In the genomic region with DNA sequence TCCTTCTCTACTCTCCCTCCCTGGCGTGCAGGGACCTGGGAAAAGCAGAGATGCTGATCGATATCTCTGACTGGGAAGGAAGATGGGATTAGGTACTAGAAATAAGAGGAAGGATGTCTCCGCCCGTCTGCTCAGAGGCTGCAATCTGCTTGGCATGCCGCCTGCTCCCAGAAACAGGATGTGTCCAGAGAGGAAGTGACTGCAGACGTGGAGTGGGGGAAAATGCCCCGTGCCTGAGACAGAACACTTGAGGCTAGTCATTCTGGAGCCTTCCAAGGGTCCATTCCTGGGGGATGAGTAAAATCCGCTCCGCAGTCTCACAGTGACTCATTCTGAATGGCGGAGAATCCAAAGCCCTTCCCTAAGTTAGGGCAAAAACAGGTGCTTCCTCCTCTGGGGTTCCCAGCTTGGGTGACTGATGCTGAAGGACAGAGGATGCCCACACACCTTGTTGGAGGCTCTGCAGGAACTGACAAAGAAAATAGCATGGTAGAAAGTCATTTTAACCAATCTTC, we compare ENCODE assay signal across 8 cellular contexts. TPM values are rescaled to one million over a fixed set of nuclear protein-coding genes. Genes with fewer than 3 reads are reported as not detected.
A peak's percentile ranks its signal among the peaks of the same experiment; 100 is the strongest.
DNase-seq lines count a peak whose midpoint lies in the region; ATAC-seq and TF ChIP-seq lines count a peak whose summit lies in the region.

No MANE protein-coding gene starts in this region.

- no peak overlapping the region for H2AFZ ChIP-seq in fibroblast of lung (ENCODE audit: low read length)

- H3K36me3 ChIP-seq in SK-N-MC (ENCODE audit: insufficient read depth, low read length) (no peaks in the 10 kb centered on the region), fibroblast of lung (ENCODE audit: control insufficient read depth, insufficient read depth, low read length) (no peaks in the 10 kb centered on the region)

- H3K27me3 Mint-ChIP-seq in nephron (ENCODE audit: low read depth) (no peaks in the 10 kb centered on the region), type B pancreatic cell (peaks cover 4% of the 10 kb centered on the region)

- H3K27ac Mint-ChIP-seq in nephron (peak overlapping the region in 2 of 3 experiments; percentile 6 to 48), type B pancreatic cell (no peak overlapping the region)

- no peak overlapping the region for H3K9ac ChIP-seq in SK-N-MC (ENCODE audit: insufficient read length)
- H3K9ac ChIP-seq in fibroblast of lung (ENCODE audit: insufficient read depth, low read length) = peak overlapping the region; percentile 9

- H3K4me3 Mint-ChIP-seq in nephron = no peak overlapping the region
- no peak overlapping the region for H3K4me3 Mint-ChIP-seq in type B pancreatic cell

- H3K4me1 ChIP-seq in fibroblast of lung (ENCODE audit: control insufficient read depth, extremely low read depth, insufficient read depth, low read length) = peaks cover 21% of the 10 kb centered on the region

- TF ChIP-seq POLR2A in erythroblast (IDR thresholded peaks at IDR 0.05; ENCODE audit: low read length) = no peak

- H3K9me3 ChIP-seq in SK-N-MC (ENCODE audit: low read depth, low read length) = no peaks in the 10 kb centered on the region
- H3K9me3 ChIP-seq in fibroblast of lung (ENCODE audit: control insufficient read depth, insufficient read depth, low read depth, low read length) = no peaks in the 10 kb centered on the region

- no peak overlapping the region for H3K27ac ChIP-seq in SK-N-MC
- peak overlapping the region; percentile 85 for H3K27ac ChIP-seq in fibroblast of lung (ENCODE audit: insufficient read depth, low read length)

- no peaks in the 10 kb centered on the region for H3K79me2 ChIP-seq in fibroblast of lung (ENCODE audit: control insufficient read depth, insufficient read depth, low read length)

- H3K4me2 ChIP-seq in fibroblast of lung (ENCODE audit: extremely low read depth, insufficient read depth, low read length) = peak overlapping the region; percentile 55

- H3K9me3 Mint-ChIP-seq in nephron = no peaks in the 10 kb centered on the region
- no peaks in the 10 kb centered on the region for H3K9me3 Mint-ChIP-seq in type B pancreatic cell

- H3K4me1 Mint-ChIP-seq in nephron = peaks cover 21% of the 10 kb centered on the region
- peaks cover 4% of the 10 kb centered on the region for H3K4me1 Mint-ChIP-seq in type B pancreatic cell (ENCODE audit: unreplicated experiment)

- H3K4me3 ChIP-seq in SK-N-MC = peak overlapping the region; percentile 66
- peak overlapping the region in 1 of 4 experiments; percentile 41 for H3K4me3 ChIP-seq in fibroblast of lung (replicated peaks in 1 of 4; ENCODE audit: control extremely low read depth in 1 of 4, insufficient read depth in 1 of 4, low read depth in 3 of 4, low read length in 4 of 4)

- peak; percentile 20 for DNase-seq in NCI-H1105 treated with DMSO at 0.1 percent for 48 hours (lab: John Stamatoyannopoulos, UW)
- no peak for DNase-seq in NCI-H1105 (lab: John Stamatoyannopoulos, UW)
- DNase-seq in SK-N-MC (ENCODE audit: low read depth, low spot score) = no peak
- DNase-seq in fibroblast of lung (ENCODE audit: low read depth in 2 of 2) = peak; percentile 97 to 100
- DNase-seq in erythroblast (lab: John Stamatoyannopoulos, UW) = no peak
- no peak for DNase-seq in type B pancreatic cell (ENCODE audit: extremely low spot score, unreplicated experiment)

- H3K36me3 Mint-ChIP-seq in nephron (ENCODE audit: low read depth) = no peaks in the 10 kb centered on the region
- H3K36me3 Mint-ChIP-seq in type B pancreatic cell = no peaks in the 10 kb centered on the region

- TF ChIP-seq CTCF in fibroblast of lung (conservative IDR thresholded peaks at IDR 0.05 in 1 of 2, IDR thresholded peaks at IDR 0.05 in 1 of 2; ENCODE audit: low read depth in 1 of 2, low read length in 2 of 2) = no peak
- TF ChIP-seq CTCF in nephron (IDR thresholded peaks at IDR 0.05; ENCODE audit: unreplicated experiment in 3 of 3) = no peak
- no peak for TF ChIP-seq CTCF in type B pancreatic cell (conservative IDR thresholded peaks at IDR 0.05)

- no peaks in the 10 kb centered on the region for H3K27me3 ChIP-seq in fibroblast of lung (ENCODE audit: control insufficient read depth, insufficient read depth, low read length)

- ATAC-seq in HG03565 (IDR thresholded peaks at IDR 0.05; ENCODE audit: unreplicated experiment) = no peak

- no peaks in the 10 kb centered on the region for H4K20me1 ChIP-seq in fibroblast of lung (ENCODE audit: control insufficient read depth, extremely low read depth, insufficient read depth, low read length)

RNA-seq across cellular contexts. Expression of gene SMURF2, which starts 45.0 kb away (rescaled TPM):
- total RNA-seq in fibroblast of lung (71.7 and 108 TPM in 2 replicates), type B pancreatic cell (ENCODE audit: low replicate concordance) (22.3 and 26.6 TPM in 2 replicates)
- 96.3 and 103 TPM in 2 replicates for polyA plus RNA-seq in fibroblast of lung
- 75.4 and 85.6 TPM in 2 replicates for polyA plus RNA-seq in fibroblast of lung (2012)
- 28.3 and 42.8 TPM in 2 replicates for polyA minus RNA-seq in fibroblast of lung (ENCODE audit: low replicate concordance)

Comparison
In these comparisons a context has a peak if more than half of its experiments do, and no peak if none do; other contexts are left out.
1. DNase-seq: peak in NCI-H1105 treated with DMSO at 0.1 percent for 48 hours (single experiment) and fibroblast of lung (2 of 2); none in NCI-H1105 (single experiment), SK-N-MC (single experiment), erythroblast (0 of 2) and type B pancreatic cell (single experiment).